In the genomic region with DNA sequence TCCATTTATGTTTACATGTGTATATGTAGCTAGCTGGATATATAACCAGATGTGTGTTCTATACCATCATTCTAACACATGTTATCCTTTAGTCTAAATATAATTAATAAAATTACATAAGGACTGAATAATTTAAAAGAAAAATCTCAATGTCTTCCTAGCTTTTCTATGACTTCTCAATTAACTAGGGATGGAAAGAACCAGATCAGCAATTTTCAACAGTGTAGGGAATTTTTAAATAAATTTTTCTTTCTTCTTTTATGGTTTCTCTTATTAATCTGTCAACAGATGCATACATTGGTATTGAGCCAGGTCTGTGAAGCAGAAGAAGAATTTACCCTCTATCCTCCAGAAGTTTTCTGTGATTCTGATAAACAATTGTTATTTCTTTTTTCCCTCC, we compare ENCODE assay signal across 33 cellular contexts.
"Had no signal": no experiment of that assay in that cellular context is flagged by ENCODE, and none has a peak within 500 bp of the region (broad histone marks: within the 10 kb centered on the region; RNA-seq: fewer than 3 reads in every experiment).

No MANE protein-coding gene starts in this region.

- H3K27me3 ChIP-seq: adrenal gland, ascending aorta, body of pancreas, brain microvascular endothelial cell, breast epithelium, cardiac muscle cell had no signal

- H3K4me1 ChIP-seq: adrenal gland, ascending aorta, body of pancreas, breast epithelium had no signal

- H3K4me3 ChIP-seq: adrenal gland, ascending aorta, body of pancreas, breast epithelium, cardiac muscle cell had no signal

- H3K27ac ChIP-seq: adrenal gland, ascending aorta, body of pancreas, brain microvascular endothelial cell, breast epithelium, cardiac muscle cell had no signal

- ATAC-seq: activated naive CD4-positive, alpha-beta T cell treated with anti-CD3 and anti-CD28 coated beads, Interleukin-2, amount 50 U/mL, for 72 hours; activated naive CD8-positive, alpha-beta T cell treated with anti-CD3 and anti-CD28 coated beads, Interleukin-2, amount 50 U/mL, for 24 hours; activated T-cell treated with anti-CD3 and anti-CD28 coated beads, Interleukin-2, amount 50 U/mL, for 4 hours; activated T-cell treated with anti-CD3 and anti-CD28 coated beads, Interleukin-2, amount 50 U/mL, for 72 hours; activated T-helper 17 cell treated with anti-CD3 and anti-CD28 coated beads, Interleukin-2, amount 50 U/mL, for 72 hours; body of pancreas had no signal

- DNase-seq: activated effector memory CD4-positive, alpha-beta T cell treated with anti-CD3 and anti-CD28 coated beads, Interleukin-2, amount 50 U/mL, for 16 hours; activated effector memory CD4-positive, alpha-beta T cell treated with Interleukin-2 at 50 U/mL for 16 hours; activated gamma-delta T cell; activated gamma-delta T cell treated with Interleukin-2 at 50 U/mL for 16 hours; activated naive CD4-positive, alpha-beta T cell; activated naive CD4-positive, alpha-beta T cell treated with anti-CD3 and anti-CD28 coated beads for 36 hours; activated naive CD4-positive, alpha-beta T cell treated with anti-CD3 and anti-CD28 coated beads, Interleukin-2, amount 10 ng/mL, durations not matched to agents 7 days and 5 days; activated naive CD4-positive, alpha-beta T cell treated with anti-CD3 and anti-CD28 coated beads, Interleukin-2, amount 50 U/mL, for 16 hours; activated naive CD4-positive, alpha-beta T cell treated with Interleukin-2 at 50 U/mL for 16 hours; activated naive CD8-positive, alpha-beta T cell treated with anti-CD3 and anti-CD28 coated beads for 36 hours; activated naive CD8-positive, alpha-beta T cell treated with anti-CD3 and anti-CD28 coated beads, Interleukin-2, amount 10 ng/mL, durations not matched to agents 7 days and 5 days; activated naive CD8-positive, alpha-beta T cell treated with anti-CD3 and anti-CD28 coated beads, Interleukin-2, amount 50 U/mL, for 24 hours; activated T-cell treated with anti-CD3 and anti-CD28 coated beads, Interleukin-2, amount 50 U/mL, for 24 hours; activated T-cell treated with anti-CD3 and anti-CD28 coated beads, Interleukin-2, amount 50 U/mL, for 4 hours; activated T-cell treated with anti-CD3 and anti-CD28 coated beads, Interleukin-2, amount 50 U/mL, for 48 hours; activated T-cell treated with anti-CD3 and anti-CD28 coated beads, Interleukin-2, amount 50 U/mL, for 72 hours; adrenal gland; amniotic stem cell; amygdala; anterior cingulate cortex; aorta; body of pancreas; brain microvascular endothelial cell; caudate nucleus; central memory CD4-positive, alpha-beta T cell; cerebellar nuclear complex had no signal

- H3K9me3 ChIP-seq: adrenal gland, ascending aorta, body of pancreas, breast epithelium had no signal

- FAIRE-seq: astrocyte, bronchial epithelial cell had no signal

- H3K36me3 ChIP-seq: adrenal gland, ascending aorta, brain microvascular endothelial cell, breast epithelium, cardiac muscle cell had no signal
